ENCODE assay signal across 17 cellular contexts in genomic region chr15:80743189-80743833, GRCh38. TPM values are rescaled to one million over a fixed set of nuclear protein-coding genes. Genes with fewer than 3 reads are reported as not detected.
DNase-seq lines count a peak whose midpoint lies in the region; ATAC-seq and TF ChIP-seq lines count a peak whose summit lies in the region.
"Had no signal": no experiment of that assay in that cellular context is flagged by ENCODE, and none has a peak within 500 bp of the region (broad histone marks: within the 10 kb centered on the region; RNA-seq: fewer than 3 reads in every experiment).

No MANE protein-coding gene starts in this region.

- intact Hi-C loops in lower lobe of right lung (cut with DNase I) = no loop called here

- H3K36me3 Mint-ChIP-seq in HFFc6 (ENCODE audit: low read depth) = peaks cover 38% of the 10 kb centered on the region

- no peak overlapping the region for H3K4me3 Mint-ChIP-seq in HFFc6
- H3K4me3 Mint-ChIP-seq: activated naive CD4-positive, alpha-beta T cell treated with anti-CD3 and anti-CD28 coated beads for 36 hours had no signal

- TF ChIP-seq CTCF in 22Rv1 (IDR thresholded peaks at IDR 0.05) = no peak
- no peak for TF ChIP-seq CTCF in HFFc6 (IDR thresholded peaks at IDR 0.05)
- no peak for TF ChIP-seq CTCF in brain microvascular endothelial cell (IDR thresholded peaks at IDR 0.05; ENCODE audit: low read depth, low read length, missing control alignments)
- TF ChIP-seq CTCF in lower lobe of right lung (IDR thresholded peaks at IDR 0.05) = no peak

- DNase-seq in HFFc6 (peak; percentile 35), brain microvascular endothelial cell (peak; percentile 24), lower lobe of right lung (no peak), NCI-H1694 (lab: John Stamatoyannopoulos, UW) (no peak), NCI-H128 (lab: John Stamatoyannopoulos, UW; ENCODE audit: unreplicated experiment) (no peak), islet precursor cell (no peak), HK-2 (ENCODE audit: unreplicated experiment) (no peak)
- DNase-seq: activated naive CD4-positive, alpha-beta T cell treated with anti-CD3 and anti-CD28 coated beads for 36 hours; central memory CD4-positive, alpha-beta T cell; GOT3; mesendoderm had no signal

- peak; percentile 82 for ATAC-seq in lower lobe of right lung

- no peaks in the 10 kb centered on the region for H3K9me3 ChIP-seq in lower lobe of right lung
- H3K9me3 ChIP-seq: tibial nerve had no signal

- peaks cover 40% of the 10 kb centered on the region for H3K4me1 ChIP-seq in lower lobe of right lung
- H3K4me1 ChIP-seq: parathyroid adenoma had no signal

- H3K27me3 Mint-ChIP-seq in HFFc6 (ENCODE audit: insufficient read depth) = no peaks in the 10 kb centered on the region; the same call in 1 of the 2 replicates

- H3K36me3 ChIP-seq in brain microvascular endothelial cell (replicated peaks) (no peaks in the 10 kb centered on the region), lower lobe of right lung (no peaks in the 10 kb centered on the region)

- no peaks in the 10 kb centered on the region for H3K9me3 Mint-ChIP-seq in HFFc6

- H3K27me3 ChIP-seq in brain microvascular endothelial cell (replicated peaks) (no peaks in the 10 kb centered on the region), lower lobe of right lung (ENCODE audit: low read depth) (no peaks in the 10 kb centered on the region)
- H3K27me3 ChIP-seq: tibial nerve had no signal

- peak overlapping the region; percentile 41; the same call in 1 of the 2 replicates for H3K27ac Mint-ChIP-seq in HFFc6
- H3K27ac Mint-ChIP-seq: activated naive CD4-positive, alpha-beta T cell treated with anti-CD3 and anti-CD28 coated beads for 36 hours had no signal

- in situ Hi-C loops in brain microvascular endothelial cell (cut with HindIII; ENCODE audit: low pct_ligation_motif_present, low sequenced_read_pairs) = no loop called here

- H3K4me3 ChIP-seq in brain microvascular endothelial cell (ENCODE audit: low read depth, low read length) (no peak overlapping the region), lower lobe of right lung (no peak overlapping the region)
- H3K4me3 ChIP-seq: SK-N-MC, tibial nerve had no signal

- H3K27ac ChIP-seq in 22Rv1 (peak overlapping the region; percentile 20), brain microvascular endothelial cell (no peak overlapping the region), lower lobe of right lung (peak overlapping the region; percentile 50)
- H3K27ac ChIP-seq: epithelial cell of prostate, HL-60, parathyroid adenoma, SK-N-MC had no signal

- H3K4me1 Mint-ChIP-seq in HFFc6 (ENCODE audit: low read depth) = peaks cover 51% of the 10 kb centered on the region

RNA-seq across cellular contexts. Expression of gene CEMIP, which starts 35.9 kb away (rescaled TPM):
- total RNA-seq in HFFc6 (2021; fragmentation: NEBNext Ultra II Directional; extraction: Animal tissue kit (Norgen Biotek cat#: 25700)) = 10 to 100 TPM in 5 of 6 experiments, 1 to 10 TPM in 1; 5.8 to 53.2 (median 48.3) TPM
- 7.3 TPM for total RNA-seq in lower lobe of right lung
- total RNA-seq: activated naive CD4-positive, alpha-beta T cell treated with anti-CD3 and anti-CD28 coated beads for 36 hours had no signal

RNA-seq across cellular contexts. Expression of gene ABHD17C, which starts 48.2 kb away (rescaled TPM):
- 10 to 100 TPM in 5 of 6 experiments, 1 to 10 TPM in 1; 8.5 to 21.4 (median 15.9) TPM for total RNA-seq in HFFc6 (2021; fragmentation: NEBNext Ultra II Directional; extraction: Animal tissue kit (Norgen Biotek cat#: 25700))
- total RNA-seq in lower lobe of right lung = 28.2 TPM

Comparison
In these comparisons a context has a peak if more than half of its experiments do, and no peak if none do; other contexts are left out.
1. DNase-seq: peak in HFFc6 (single experiment) and brain microvascular endothelial cell (single experiment); none in lower lobe of right lung (single experiment), NCI-H1694 (single experiment), NCI-H128 (single experiment), islet precursor cell (single experiment) and HK-2 (single experiment).